In the genomic region with DNA sequence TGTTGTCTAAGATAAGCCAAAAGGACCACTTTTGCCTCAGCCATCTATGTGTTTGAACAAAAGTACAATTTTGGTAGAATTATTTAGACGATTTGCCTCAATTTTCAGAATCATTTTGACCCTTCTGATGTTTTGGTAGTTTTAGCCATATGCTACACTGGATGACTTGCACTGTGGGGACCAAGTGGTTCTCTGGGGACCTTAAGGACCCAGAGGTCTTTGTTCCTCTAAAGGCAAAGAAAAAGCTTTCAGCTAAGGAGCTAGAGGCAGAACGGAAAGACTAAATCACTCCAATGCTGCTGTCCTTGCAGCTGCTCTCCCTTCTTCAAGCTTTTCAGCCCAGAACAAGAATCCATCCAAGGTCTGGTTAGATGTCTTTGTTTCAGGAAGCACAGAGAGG, we compare ENCODE assay signal across 22 cellular contexts.
"Had no signal": no experiment of that assay in that cellular context is flagged by ENCODE, and none has a peak within 500 bp of the region (broad histone marks: within the 10 kb centered on the region; RNA-seq: fewer than 3 reads in every experiment).

No MANE protein-coding gene starts in this region.

- H3K9me3 ChIP-seq: body of pancreas, lower lobe of right lung, prostate gland, thyroid gland had no signal

- H3K36me3 ChIP-seq: lower lobe of right lung, prostate gland, thyroid gland had no signal

- H3K79me2 ChIP-seq: hepatocyte had no signal

- H3K4me3 Mint-ChIP-seq: activated CD4-positive, alpha-beta memory T cell treated with anti-CD3 and anti-CD28 coated beads, Interleukin-2, amount 10 ng/mL, durations not matched to agents 7 days and 5 days; activated CD8-positive, alpha-beta memory T cell treated with anti-CD3 and anti-CD28 coated beads, Interleukin-2, amount 10 ng/mL, durations not matched to agents 7 days and 5 days; activated naive CD8-positive, alpha-beta T cell; effector memory CD8-positive, alpha-beta T cell; mesothelial cell of epicardium; neural crest cell; T-helper 2 cell treated with Interferon-gamma antibody and Interleukin-4, amounts not matched to agents 5 μg/mL and 100 μg/mL, for 36 hours; WTC11 had no signal

- H3K9me3 Mint-ChIP-seq: activated CD4-positive, alpha-beta memory T cell treated with anti-CD3 and anti-CD28 coated beads, Interleukin-2, amount 10 ng/mL, durations not matched to agents 7 days and 5 days; effector memory CD8-positive, alpha-beta T cell; mesothelial cell of epicardium; neural crest cell; T-helper 2 cell treated with Interferon-gamma antibody and Interleukin-4, amounts not matched to agents 5 μg/mL and 100 μg/mL, for 36 hours had no signal

- H3K27ac Mint-ChIP-seq: activated CD4-positive, alpha-beta memory T cell treated with anti-CD3 and anti-CD28 coated beads, Interleukin-2, amount 10 ng/mL, durations not matched to agents 7 days and 5 days; activated CD8-positive, alpha-beta memory T cell treated with anti-CD3 and anti-CD28 coated beads, Interleukin-2, amount 10 ng/mL, durations not matched to agents 7 days and 5 days; activated naive CD8-positive, alpha-beta T cell; effector memory CD8-positive, alpha-beta T cell; mesothelial cell of epicardium; T-helper 2 cell treated with Interferon-gamma antibody and Interleukin-4, amounts not matched to agents 5 μg/mL and 100 μg/mL, for 36 hours; WTC11 had no signal

- H3K4me1 Mint-ChIP-seq: activated CD8-positive, alpha-beta memory T cell treated with anti-CD3 and anti-CD28 coated beads, Interleukin-2, amount 10 ng/mL, durations not matched to agents 7 days and 5 days had no signal

- H3K36me3 Mint-ChIP-seq: activated CD8-positive, alpha-beta memory T cell treated with anti-CD3 and anti-CD28 coated beads, Interleukin-2, amount 10 ng/mL, durations not matched to agents 7 days and 5 days; activated naive CD8-positive, alpha-beta T cell; mesothelial cell of epicardium; WTC11 had no signal

- H3K4me3 ChIP-seq: body of pancreas, hepatocyte, lower lobe of right lung, prostate gland, thyroid gland had no signal

- H3K4me1 ChIP-seq: body of pancreas, prostate gland, thyroid gland had no signal

- DNase-seq: activated CD4-positive, alpha-beta memory T cell treated with anti-CD3 and anti-CD28 coated beads, Interleukin-2, amount 10 ng/mL, durations not matched to agents 7 days and 5 days; activated CD4-positive, alpha-beta T cell treated with anti-CD3 and anti-CD28 coated beads for 48 hours; activated CD8-positive, alpha-beta memory T cell treated with anti-CD3 and anti-CD28 coated beads, Interleukin-2, amount 10 ng/mL, durations not matched to agents 7 days and 5 days; body of pancreas; caudate nucleus; effector memory CD8-positive, alpha-beta T cell; islet precursor cell; left colon; lower lobe of right lung; right cardiac atrium; small intestine; stimulated activated CD4-positive, alpha-beta T cell treated with anti-CD3 and anti-CD28 coated beads, Interleukin-15, amount 100 ng/mL, for 24 hours; stimulated activated CD4-positive, alpha-beta T cell treated with anti-CD3 and anti-CD28 coated beads, Interleukin-4, amount 100 ng/mL, for 24 hours; stimulated activated naive CD4-positive, alpha-beta T cell; thyroid gland had no signal

- ATAC-seq: activated CD8-positive, alpha-beta memory T cell treated with anti-CD3 and anti-CD28 coated beads, Interleukin-2, amount 10 ng/mL, durations not matched to agents 7 days and 5 days; body of pancreas; effector memory CD8-positive, alpha-beta T cell; left colon had no signal

- H2AFZ ChIP-seq: hepatocyte had no signal

- H3K27ac ChIP-seq: body of pancreas, hepatocyte, lower lobe of right lung, prostate gland, thyroid gland had no signal

- H3K4me2 ChIP-seq: hepatocyte had no signal
